Comparison of ENCODE assay signal across 9 cellular contexts in the genomic region with DNA sequence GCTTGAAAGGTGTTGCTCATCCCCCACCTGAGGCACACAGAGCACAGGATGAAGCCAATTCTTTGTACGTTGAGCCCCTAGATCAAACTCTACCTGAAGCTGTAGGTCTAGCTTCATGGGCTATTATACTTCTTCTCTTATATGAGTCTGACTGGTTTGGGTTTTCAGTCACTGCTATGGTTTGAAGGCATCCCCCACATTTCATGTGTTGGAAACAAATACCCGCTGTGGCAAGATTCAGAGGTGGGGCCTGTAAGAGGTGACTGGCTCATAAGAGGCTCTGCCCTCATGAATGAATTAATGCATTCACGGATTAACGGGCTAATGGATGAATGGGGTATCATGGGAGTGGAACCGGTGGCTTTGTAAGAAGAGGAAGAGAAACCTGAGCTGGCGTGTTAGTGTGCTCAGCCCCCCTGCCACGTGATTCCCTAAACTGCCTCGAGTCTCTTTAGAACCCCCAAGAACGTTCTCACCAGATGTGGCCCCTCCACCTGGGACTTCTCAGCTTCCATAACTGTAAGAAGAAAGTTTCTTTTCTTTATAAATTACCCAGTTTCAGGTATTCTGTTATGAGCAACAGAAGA. TPM values are rescaled to one million over a fixed set of nuclear protein-coding genes. Genes with fewer than 3 reads are reported as not detected.
DNase-seq lines count a peak whose midpoint lies in the region; ATAC-seq lines count a peak whose summit lies in the region.
"Had no signal": no experiment of that assay in that cellular context is flagged by ENCODE, and none has a peak within 500 bp of the region (broad histone marks: within the 10 kb centered on the region; RNA-seq: fewer than 3 reads in every experiment).

No MANE protein-coding gene starts in this region.

- no peaks in the 10 kb centered on the region for H3K9me3 ChIP-seq in skeletal muscle satellite cell (replicated peaks; ENCODE audit: low read length)

- ATAC-seq in HG02840 (IDR thresholded peaks at IDR 0.05; ENCODE audit: low FRiP score, unreplicated experiment) (peak; percentile 60), HG02970 (IDR thresholded peaks at IDR 0.05; ENCODE audit: low FRiP score, unreplicated experiment) (no peak)

- H3K27me3 ChIP-seq in skeletal muscle satellite cell (ENCODE audit: control insufficient read depth, insufficient read depth, low read length): peaks cover 8% of the 10 kb centered on the region

- H3K9ac ChIP-seq in skeletal muscle satellite cell (ENCODE audit: low read depth, low read length): no peak overlapping the region

- H3K4me1 ChIP-seq in skeletal muscle satellite cell (ENCODE audit: control insufficient read depth, insufficient read depth, low read length): peaks cover 27% of the 10 kb centered on the region

- peak overlapping the region; percentile 47 for H3K4me2 ChIP-seq in skeletal muscle satellite cell (ENCODE audit: low read length)

- H3K36me3 ChIP-seq in skeletal muscle satellite cell (ENCODE audit: insufficient read depth, low read length): no peaks in the 10 kb centered on the region

- H3K4me3 ChIP-seq in skeletal muscle satellite cell (ENCODE audit: low read length): no peak overlapping the region

- DNase-seq in NCI-H82 (lab: John Stamatoyannopoulos, UW): peak; percentile 9
- DNase-seq in NCI-H82 treated with DMSO at 0.1 percent for 48 hours (lab: John Stamatoyannopoulos, UW; ENCODE audit: unreplicated experiment): no peak
- peak; percentile 45 for DNase-seq in RPMI8226
- no peak for DNase-seq in NCI-H226
- DNase-seq in Ammon's horn (ENCODE audit: low spot score): no peak
- DNase-seq: 8988T had no signal

RNA-seq across cellular contexts. Expression of gene PREX1, which starts 39.2 kb away (rescaled TPM):
- total RNA-seq in skeletal muscle satellite cell (2012; rRNA removed): 9.9 and 11.4 TPM in 2 replicates

Comparison
In these comparisons a context has a peak if more than half of its experiments do, and no peak if none do; other contexts are left out.
1. DNase-seq: peak in NCI-H82 (single experiment) and RPMI8226 (single experiment); none in NCI-H82 treated with DMSO at 0.1 percent for 48 hours (single experiment), NCI-H226 (single experiment) and Ammon's horn (single experiment).